ENCODE assay signal across 21 cellular contexts in genomic region chr4:40710484-40711269, GRCh38. TPM values are rescaled to one million over a fixed set of nuclear protein-coding genes. Genes with fewer than 3 reads are reported as not detected.
DNase-seq lines count a peak whose midpoint lies in the region; ATAC-seq, FAIRE-seq and TF ChIP-seq lines count a peak whose summit lies in the region.
"Had no signal": no experiment of that assay in that cellular context is flagged by ENCODE, and none has a peak within 500 bp of the region (broad histone marks: within the 10 kb centered on the region; RNA-seq: fewer than 3 reads in every experiment).

No MANE protein-coding gene starts in this region.

- no peak for TF ChIP-seq RAD21 in HepG2 (CRISPR knock-in tag; IDR thresholded peaks at IDR 0.05)

- intact Hi-C loops in HepG2 (cut with micrococcal nuclease; ENCODE audit: unreplicated experiment): no loop called here

- no peaks in the 10 kb centered on the region for H3F3A ChIP-seq in MM.1S (ENCODE audit: insufficient read depth, low read length)

- CTCF ChIA-PET in HepG2 (lab: Yijun Ruan, JAX; ENCODE audit: low intra/inter-chr PET ratio, low total read pairs): no interaction called here

- no peak for FAIRE-seq in HepG2 (lab: Jason Lieb, UNC)
- FAIRE-seq: astrocyte had no signal

- no TSS peak for BruUV-seq in HepG2 (replicated peaks; lab: Mats Ljungman, UMichigan)

- no peak overlapping the region for H2AFZ ChIP-seq in MM.1S (ENCODE audit: low read length)
- no peak overlapping the region for H2AFZ ChIP-seq in HepG2 (ENCODE audit: low read length)
- no peak overlapping the region for H2AFZ ChIP-seq in osteoblast (ENCODE audit: low read length)

- ATAC-seq in HepG2 (no peak), HG02981 (IDR thresholded peaks at IDR 0.05; ENCODE audit: unreplicated experiment) (no peak)
- ATAC-seq: stimulated activated naive CD8-positive, alpha-beta T cell treated with anti-CD3 and anti-CD28 coated beads, Interleukin-15, amount 100 ng/mL, for 72 hours; T-cell; WTC11 had no signal

- H4K20me1 ChIP-seq in MM.1S (ENCODE audit: insufficient read depth, low read length): no peaks in the 10 kb centered on the region
- H4K20me1 ChIP-seq in HepG2 (ENCODE audit: insufficient read depth, low read length): no peaks in the 10 kb centered on the region
- no peaks in the 10 kb centered on the region for H4K20me1 ChIP-seq in osteoblast (ENCODE audit: insufficient read depth, low read length)

- no peak for TF ChIP-seq CTCF in AG10803 (conservative IDR thresholded peaks at IDR 0.05; ENCODE audit: low read length)
- TF ChIP-seq CTCF in MM.1S (IDR thresholded peaks at IDR 0.05; ENCODE audit: low read length): no peak
- no peak for TF ChIP-seq CTCF in HepG2 (CRISPR knock-in tag; IDR thresholded peaks at IDR 0.05)
- TF ChIP-seq CTCF in osteoblast (IDR thresholded peaks at IDR 0.05; ENCODE audit: extremely low read depth, low read depth, low read length): no peak

- in situ Hi-C loops in HepG2 (cut with HindIII; ENCODE audit: extremely low pct_ligation_motif_present, low pct_unique_long_range_greater_than_20kb): no loop called here

- 11% methylated on average over 5 of the region's 5 CpGs for WGBS in HepG2 (ENCODE audit: low lambda C conversion rate)

- POLR2A ChIA-PET in HepG2 (lab: Yijun Ruan, JAX): no interaction called here

- DNase-seq in AG10803 (ENCODE audit: low read depth) (peak; percentile 21), MM.1S (no peak), adipocyte (ENCODE audit: low read depth) (peak; percentile 84), HepG2 (ENCODE audit: low spot score) (no peak), OCI-M2 (lab: John Stamatoyannopoulos, UW; ENCODE audit: unreplicated experiment) (no peak), NCI-H2227 treated with DMSO at 0.1 percent for 48 hours (lab: John Stamatoyannopoulos, UW) (no peak), osteoblast (ENCODE audit: insufficient read length, low spot score, missing footprints) (no peak)
- DNase-seq: activated effector memory CD4-positive, alpha-beta T cell treated with Interleukin-2 at 50 U/mL for 16 hours; Caco-2; cortex of kidney; erythroblast; hypothalamus; NCI-H1417; NCI-H446 treated with DMSO at 0.1 percent for 48 hours; stimulated activated naive CD8-positive, alpha-beta T cell treated with anti-CD3 and anti-CD28 coated beads, Interleukin-15, amount 100 ng/mL, for 72 hours; T-cell; uterus had no signal

- no peaks in the 10 kb centered on the region for H3K36me3 ChIP-seq in MM.1S (replicated peaks; ENCODE audit: insufficient read depth, low read length)
- H3K36me3 ChIP-seq in adipocyte (ENCODE audit: control insufficient read depth, insufficient read depth, low read length, severe bottlenecking): no peaks in the 10 kb centered on the region
- H3K36me3 ChIP-seq in HepG2 (replicated peaks in 1 of 2; ENCODE audit: control insufficient read depth in 1 of 2, insufficient read depth in 2 of 2, low read length in 2 of 2): no peaks in the 10 kb centered on the region
- H3K36me3 ChIP-seq in osteoblast (ENCODE audit: insufficient read depth, low read length): no peaks in the 10 kb centered on the region
- H3K36me3 ChIP-seq: uterus had no signal

- no peak overlapping the region for H3K4me3 ChIP-seq in AG10803 (ENCODE audit: low read length)
- no peak overlapping the region for H3K4me3 ChIP-seq in MM.1S (ENCODE audit: low read length)
- H3K4me3 ChIP-seq in adipocyte (ENCODE audit: low read length): peak overlapping the region; percentile 26
- no peak overlapping the region for H3K4me3 ChIP-seq in HepG2 (replicated peaks in 1 of 3; ENCODE audit: insufficient read depth in 1 of 3, low read depth in 2 of 3, low read length in 3 of 3)
- H3K4me3 ChIP-seq in osteoblast (ENCODE audit: insufficient read depth, low read length): no peak overlapping the region
- H3K4me3 ChIP-seq: uterus had no signal

- TF ChIP-seq EP300 in HepG2 (IDR thresholded peaks at IDR 0.05; ENCODE audit: low read depth in 2 of 2, low read length in 2 of 2) (no peak), HepG2 (CRISPR knock-in tag; IDR thresholded peaks at IDR 0.05; ENCODE audit: borderline replicate concordance) (no peak)

- H3K4me2 ChIP-seq in MM.1S (ENCODE audit: low read depth, low read length) (peak overlapping the region; percentile 16; the same call in 1 of the 2 replicates), HepG2 (ENCODE audit: low read depth, low read length) (no peak overlapping the region), osteoblast (ENCODE audit: insufficient read depth, low read length) (no peak overlapping the region)

- no peak for TF ChIP-seq POLR2A in HepG2 (IDR thresholded peaks at IDR 0.05; ENCODE audit: insufficient read depth in 1 of 2, low read depth in 2 of 2, low read length in 2 of 2)

- H3K9ac ChIP-seq in MM.1S (ENCODE audit: low read length) (no peak overlapping the region), adipocyte (ENCODE audit: low read length) (no peak overlapping the region), HepG2 (ENCODE audit: insufficient read depth, low read depth, low read length) (no peak overlapping the region)

- no peaks in the 10 kb centered on the region for H3K27me3 ChIP-seq in MM.1S (replicated peaks; ENCODE audit: insufficient read depth, low read length)
- H3K27me3 ChIP-seq in adipocyte (replicated peaks; ENCODE audit: control insufficient read depth, insufficient read depth, low read length): no peaks in the 10 kb centered on the region
- no peaks in the 10 kb centered on the region; a peak in 1 of 5 replicates for H3K27me3 ChIP-seq in HepG2 (ENCODE audit: control insufficient read depth in 1 of 2, insufficient read depth in 2 of 2, low read length in 2 of 2)
- H3K27me3 ChIP-seq in osteoblast (ENCODE audit: insufficient read depth, low read length): peaks cover 2% of the 10 kb centered on the region
- H3K27me3 ChIP-seq: uterus had no signal

- H3K9me2 ChIP-seq in MM.1S (replicated peaks; ENCODE audit: insufficient read depth, low read length): no peaks in the 10 kb centered on the region

- peaks cover 7% of the 10 kb centered on the region for H3K4me1 ChIP-seq in MM.1S (ENCODE audit: low read length)
- H3K4me1 ChIP-seq in adipocyte (ENCODE audit: control insufficient read depth, insufficient read depth, low read length): peaks cover 13% of the 10 kb centered on the region
- peaks cover 9% of the 10 kb centered on the region for H3K4me1 ChIP-seq in HepG2 (ENCODE audit: insufficient read depth, low read length)
- H3K4me1 ChIP-seq in osteoblast (ENCODE audit: insufficient read depth, low read length): no peaks in the 10 kb centered on the region
- H3K4me1 ChIP-seq: Caco-2, uterus had no signal

- H3K9me3 ChIP-seq in MM.1S (replicated peaks; ENCODE audit: insufficient read depth, low read length) (no peaks in the 10 kb centered on the region), adipocyte (ENCODE audit: control insufficient read depth, low read length) (no peaks in the 10 kb centered on the region), HepG2 (ENCODE audit: low read length) (no peaks in the 10 kb centered on the region), osteoblast (ENCODE audit: low read depth, low read length) (no peaks in the 10 kb centered on the region)
- H3K9me3 ChIP-seq: Caco-2, uterus had no signal

- H3K27ac ChIP-seq in MM.1S (ENCODE audit: low read length): no peak overlapping the region
- no peak overlapping the region for H3K27ac ChIP-seq in HepG2 (ENCODE audit: extremely low read length, insufficient read depth, low read length)
- H3K27ac ChIP-seq in osteoblast (ENCODE audit: low read depth, low read length): no peak overlapping the region
- H3K27ac ChIP-seq: uterus had no signal

- H3K79me2 ChIP-seq in MM.1S (ENCODE audit: low read length): no peaks in the 10 kb centered on the region
- H3K79me2 ChIP-seq in HepG2 (ENCODE audit: insufficient read depth, low read length): no peaks in the 10 kb centered on the region
- H3K79me2 ChIP-seq in osteoblast (ENCODE audit: insufficient read depth, low read length): no peaks in the 10 kb centered on the region

TF ChIP-seq in HepG2, 621 proteins besides CTCF, POLR2A, EP300 and RAD21:
- TF ChIP-seq CEBPB (IDR thresholded peaks at IDR 0.05; ENCODE audit: borderline replicate concordance, low read depth, low read length) (peak; percentile 77), TFDP1 (CRISPR knock-in tag; IDR thresholded peaks at IDR 0.05; ENCODE audit: borderline replicate concordance) (no peak), TARDBP (CRISPR knock-in tag; IDR thresholded peaks at IDR 0.05) (no peak)

RNA-seq across cellular contexts. Expression of gene NSUN7, which starts 39.1 kb away (rescaled TPM):
- total RNA-seq in HepG2 (2016; rRNA removed; fragmentation: Illumina TruSeq; extraction: Trizol) (not detected in 2 replicates), osteoblast (under 0.01 and 0.29 TPM in 2 replicates)
- total RNA-seq in HepG2 (2016; cell fraction: cytosol; rRNA removed; fragmentation: Illumina TruSeq; extraction: Trizol; ENCODE audit: low read depth): not detected in 2 replicates
- 0.09 and 0.10 TPM in 2 replicates for total RNA-seq in HepG2 (2016; cell fraction: insoluble cytoplasmic fraction; rRNA removed; fragmentation: Illumina TruSeq; extraction: Trizol)
- total RNA-seq in HepG2 (2016; cell fraction: membrane; rRNA removed; fragmentation: Illumina TruSeq; extraction: Trizol): 0.09 TPM in 1 of 2 replicates, not detected in the other
- total RNA-seq in HepG2 (2016; cell fraction: nucleus; rRNA removed; fragmentation: Illumina TruSeq; extraction: Trizol): not detected in 2 replicates
- 0.05 and 0.07 TPM in 2 replicates for polyA plus RNA-seq in HepG2 (2011; rRNA removed)
- polyA plus RNA-seq in HepG2 (2011; cell fraction: cytosol; rRNA removed): 0.04 TPM in 2 replicates
- polyA plus RNA-seq in HepG2 (2011; cell fraction: nucleus; rRNA removed): 0.05 and 0.14 TPM in 2 replicates
- 0.12 and 0.21 TPM in 2 replicates for polyA plus RNA-seq in HepG2 (2012)
- not detected in 2 replicates for polyA plus RNA-seq in HepG2 (2016; cell fraction: cytosol; fragmentation: Illumina TruSeq; extraction: Trizol; ENCODE audit: low read depth)
- polyA plus RNA-seq in HepG2 (2016; cell fraction: insoluble cytoplasmic fraction; fragmentation: Illumina TruSeq; extraction: Trizol; ENCODE audit: low read depth): not detected in 2 replicates
- not detected in 2 replicates for polyA plus RNA-seq in HepG2 (2016; cell fraction: membrane; fragmentation: Illumina TruSeq; extraction: Trizol; ENCODE audit: low read depth)
- polyA plus RNA-seq in HepG2 (2016; cell fraction: nucleus; fragmentation: Illumina TruSeq; extraction: Trizol; ENCODE audit: insufficient read depth, low read depth): not detected in 2 replicates
- polyA minus RNA-seq in HepG2 (2011; rRNA and poly(A)+ RNA removed; ENCODE audit: low replicate concordance): 0.08 TPM in 1 of 2 replicates, not detected in the other
- not detected in 2 replicates for polyA minus RNA-seq in HepG2 (2011; cell fraction: cytosol; rRNA and poly(A)+ RNA removed)
- not detected in 2 replicates for polyA minus RNA-seq in HepG2 (2011; cell fraction: nucleus; rRNA and poly(A)+ RNA removed)
- total RNA-seq: activated CD8-positive, alpha-beta memory T cell treated with anti-CD3 and anti-CD28 coated beads for 36 hours had no signal

Comparison
In these comparisons a context has a peak if more than half of its experiments do, and no peak if none do; other contexts are left out.
1. DNase-seq: peak in AG10803 (single experiment) and adipocyte (single experiment); none in MM.1S (single experiment), HepG2 (single experiment), OCI-M2 (single experiment), NCI-H2227 treated with DMSO at 0.1 percent for 48 hours (single experiment) and osteoblast (single experiment).